ENCODE assay signal across 1 cellular context in the genomic region with DNA sequence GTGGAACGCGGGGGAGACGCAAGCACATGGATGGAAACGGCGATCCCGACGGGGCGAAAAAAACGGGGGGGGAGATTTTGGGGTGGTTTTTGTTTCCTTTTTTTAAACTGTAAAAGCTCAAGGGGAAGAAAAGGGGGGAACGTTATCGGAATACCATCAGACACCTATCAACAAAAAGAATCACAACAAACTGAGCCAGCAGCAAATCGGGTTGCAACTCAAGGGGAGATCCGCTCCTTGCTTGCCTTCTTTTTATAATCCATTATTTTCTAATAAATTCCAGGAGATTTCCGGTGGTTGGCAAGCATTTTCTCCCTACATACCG.
TF ChIP-seq lines count a peak whose summit lies in the region.

No MANE protein-coding gene starts in this region.

TF ChIP-seq in H1, 55 proteins besides CTCF, POLR2A, EP300 and RAD21:
- no peak for TF ChIP-seq SP2 (IDR thresholded peaks at IDR 0.05; ENCODE audit: low read length)
- no peak for TF ChIP-seq HDAC2 (IDR thresholded peaks at IDR 0.05; ENCODE audit: borderline replicate concordance in 1 of 2, low read depth in 2 of 2, low read length in 2 of 2)
- TF ChIP-seq RXRA (IDR thresholded peaks at IDR 0.05; ENCODE audit: insufficient read depth, low read depth, low read length) = no peak
- no peak for TF ChIP-seq JUND (IDR thresholded peaks at IDR 0.05; ENCODE audit: low read length)
- no peak for TF ChIP-seq TAF1 (IDR thresholded peaks at IDR 0.05; ENCODE audit: low read depth, low read length)
- TF ChIP-seq CHD1 (IDR thresholded peaks at IDR 0.05; ENCODE audit: low read depth, low read length) = no peak
- no peak for TF ChIP-seq CBX8 (IDR thresholded peaks at IDR 0.05; ENCODE audit: borderline replicate concordance, low read depth, low read length)
- TF ChIP-seq, protein P1, sequence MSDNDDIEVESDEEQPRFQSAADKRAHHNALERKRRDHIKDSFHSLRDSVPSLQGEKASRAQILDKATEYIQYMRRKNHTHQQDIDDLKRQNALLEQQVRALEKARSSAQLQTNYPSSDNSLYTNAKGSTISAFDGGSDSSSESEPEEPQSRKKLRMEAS (IDR thresholded peaks at IDR 0.05) = no peak; the same call in 1 of the 2 replicates
- no peak for TF ChIP-seq FOSL1 (IDR thresholded peaks at IDR 0.05; ENCODE audit: insufficient read depth, low read depth, low read length)
- TF ChIP-seq EZH2 (IDR thresholded peaks at IDR 0.05; ENCODE audit: low read depth, low read length, severe bottlenecking) = peak; percentile 28
- TF ChIP-seq TBP (IDR thresholded peaks at IDR 0.05; ENCODE audit: low read depth, low read length) = no peak
- no peak for TF ChIP-seq SRF (IDR thresholded peaks at IDR 0.05; ENCODE audit: low read depth, low read length)
- no peak for TF ChIP-seq KDM4A (IDR thresholded peaks at IDR 0.05; ENCODE audit: low read depth, low read length, severe bottlenecking)
- peak; percentile 15; the same call in 1 of the 2 replicates for TF ChIP-seq SUZ12 (IDR thresholded peaks at IDR 0.05; ENCODE audit: low read length)
TF ChIP-seq in H1: peak in this region for 2.
